26 cellular contexts compared by ENCODE assay signal in genomic region chr5:173027905-173028304, GRCh38. TPM values are rescaled to one million over a fixed set of nuclear protein-coding genes. Genes with fewer than 3 reads are reported as not detected.
DNase-seq lines count a peak whose midpoint lies in the region; ATAC-seq, FAIRE-seq and TF ChIP-seq lines count a peak whose summit lies in the region.
"Had no signal": no experiment of that assay in that cellular context is flagged by ENCODE, and none has a peak within 500 bp of the region (broad histone marks: within the 10 kb centered on the region; RNA-seq: fewer than 3 reads in every experiment).

No MANE protein-coding gene starts in this region.

- H3K27ac Mint-ChIP-seq in activated CD8-positive, alpha-beta T cell treated with anti-CD3 and anti-CD28 coated beads for 36 hours = peak overlapping the region; percentile 3
- H3K27ac Mint-ChIP-seq in activated CD8-positive, alpha-beta T cell treated with anti-CD3 and anti-CD28 coated beads, Interleukin-2, amount 10 ng/mL, durations not matched to agents 7 days and 5 days = no peak overlapping the region
- 0 out of 2 replicates have a peak overlapping the region, but pooled peaks have one; percentile 27 for H3K27ac Mint-ChIP-seq in HFFc6
- H3K27ac Mint-ChIP-seq: activated CD8-positive, alpha-beta memory T cell treated with anti-CD3 and anti-CD28 coated beads, Interleukin-2, amount 10 ng/mL, durations not matched to agents 7 days and 5 days; natural killer cell; T-helper 1 cell treated with Interleukin-12 subunit alpha and Interleukin-12 subunit beta and Interleukin-4 antibody, amounts not matched to agents 30 μg/mL and 1 μg/mL, for 36 hours had no signal

- 71 to 84% (median 78%) methylated on average over 7 of the region's 7 CpGs for WGBS in spleen, 5 donors

- no peaks in the 10 kb centered on the region for H3K9me1 ChIP-seq in endothelial cell of umbilical vein (replicated peaks; ENCODE audit: control insufficient read depth, extremely low read depth, insufficient read depth, low read length)

- no peak overlapping the region for H3K4me2 ChIP-seq in endothelial cell of umbilical vein (ENCODE audit: insufficient read depth, low read length)
- H3K4me2 ChIP-seq: hepatocyte had no signal

- no peak for TF ChIP-seq CTCF in activated CD8-positive, alpha-beta T cell treated with anti-CD3 and anti-CD28 coated beads for 36 hours (IDR thresholded peaks at IDR 0.05)
- TF ChIP-seq CTCF in HFFc6 (IDR thresholded peaks at IDR 0.05) = no peak
- TF ChIP-seq CTCF in endothelial cell of umbilical vein (IDR thresholded peaks at IDR 0.05; ENCODE audit: extremely low read depth in 1 of 2, insufficient read depth in 1 of 2, low read depth in 1 of 2, low read length in 2 of 2) = no peak
- no peak for TF ChIP-seq CTCF in spleen (IDR thresholded peaks at IDR 0.05 in 8 of 11, conservative IDR thresholded peaks at IDR 0.05 in 3 of 11)

- H3K27me3 ChIP-seq in endothelial cell of umbilical vein (ENCODE audit: control insufficient read depth in 2 of 2, insufficient read depth in 2 of 2, low read length in 2 of 2) (no peaks in the 10 kb centered on the region), spleen (replicated peaks in 1 of 7) (no peaks in the 10 kb centered on the region)
- H3K27me3 ChIP-seq: hepatocyte had no signal

- no TSS peak for BruUV-seq in endothelial cell of umbilical vein (replicated peaks; lab: Mats Ljungman, UMichigan)

- H3K9me3 ChIP-seq in endothelial cell of umbilical vein (replicated peaks; ENCODE audit: control insufficient read depth, insufficient read depth, low read length) (no peaks in the 10 kb centered on the region), spleen (no peaks in the 10 kb centered on the region)
- H3K9me3 ChIP-seq: lower lobe of right lung had no signal

- no peak overlapping the region for H3K4me3 Mint-ChIP-seq in activated CD8-positive, alpha-beta T cell treated with anti-CD3 and anti-CD28 coated beads for 36 hours
- no peak overlapping the region for H3K4me3 Mint-ChIP-seq in activated CD8-positive, alpha-beta T cell treated with anti-CD3 and anti-CD28 coated beads, Interleukin-2, amount 10 ng/mL, durations not matched to agents 7 days and 5 days
- no peak overlapping the region for H3K4me3 Mint-ChIP-seq in HFFc6
- H3K4me3 Mint-ChIP-seq: activated CD8-positive, alpha-beta memory T cell treated with anti-CD3 and anti-CD28 coated beads, Interleukin-2, amount 10 ng/mL, durations not matched to agents 7 days and 5 days; natural killer cell; T-helper 1 cell treated with Interleukin-12 subunit alpha and Interleukin-12 subunit beta and Interleukin-4 antibody, amounts not matched to agents 30 μg/mL and 1 μg/mL, for 36 hours had no signal

- no peaks in the 10 kb centered on the region for H3K4me1 Mint-ChIP-seq in activated CD8-positive, alpha-beta T cell treated with anti-CD3 and anti-CD28 coated beads for 36 hours (ENCODE audit: low read depth)
- H3K4me1 Mint-ChIP-seq in activated CD8-positive, alpha-beta T cell treated with anti-CD3 and anti-CD28 coated beads, Interleukin-2, amount 10 ng/mL, durations not matched to agents 7 days and 5 days (ENCODE audit: low read depth) = no peaks in the 10 kb centered on the region
- no peaks in the 10 kb centered on the region for H3K4me1 Mint-ChIP-seq in HFFc6 (ENCODE audit: low read depth)

- H3K27ac ChIP-seq in endothelial cell of umbilical vein (ENCODE audit: insufficient read depth, low read depth, low read length) (no peak overlapping the region), spleen (peak overlapping the region in 5 of 8 donors; percentile 55 to 85 (median 80))
- H3K27ac ChIP-seq: hepatocyte had no signal

- H3K79me2 ChIP-seq in endothelial cell of umbilical vein (ENCODE audit: control insufficient read depth, insufficient read depth, low read length) = peaks cover 26% of the 10 kb centered on the region

- POLR2A ChIA-PET in activated CD8-positive, alpha-beta T cell treated with anti-CD3 and anti-CD28 coated beads for 36 hours (lab: Charles Lee) = interaction anchor here (0.7 kb wide), 1 partner anchor 119 kb away, joined by 3 read pairs; no protein-coding TSS in a partner anchor
- POLR2A ChIA-PET in activated CD8-positive, alpha-beta T cell treated with anti-CD3 and anti-CD28 coated beads, Interleukin-2, amount 10 ng/mL, durations not matched to agents 7 days and 5 days (lab: Charles Lee) = no interaction called here
- POLR2A ChIA-PET in endothelial cell of umbilical vein (lab: Charles Lee) = no interaction called here

- H3K36me3 ChIP-seq in endothelial cell of umbilical vein (ENCODE audit: control insufficient read depth in 2 of 2, extremely low read depth in 1 of 2, insufficient read depth in 2 of 2, low read length in 2 of 2) (peaks cover 0 to under 1% of the 10 kb centered on the region in 2 experiments), spleen (peaks cover 0 to 45% (median 5%) of the 10 kb centered on the region in 6 donors)

- no peaks in the 10 kb centered on the region for H3K27me3 Mint-ChIP-seq in activated CD8-positive, alpha-beta T cell treated with anti-CD3 and anti-CD28 coated beads for 36 hours
- no peaks in the 10 kb centered on the region for H3K27me3 Mint-ChIP-seq in activated CD8-positive, alpha-beta T cell treated with anti-CD3 and anti-CD28 coated beads, Interleukin-2, amount 10 ng/mL, durations not matched to agents 7 days and 5 days (ENCODE audit: low read depth)
- peaks cover 2% of the 10 kb centered on the region; the same call in 1 of the 2 replicates for H3K27me3 Mint-ChIP-seq in HFFc6 (ENCODE audit: insufficient read depth)
- H3K27me3 Mint-ChIP-seq: activated CD8-positive, alpha-beta memory T cell treated with anti-CD3 and anti-CD28 coated beads, Interleukin-2, amount 10 ng/mL, durations not matched to agents 7 days and 5 days had no signal

- H3K36me3 Mint-ChIP-seq in activated CD8-positive, alpha-beta T cell treated with anti-CD3 and anti-CD28 coated beads for 36 hours (ENCODE audit: low read depth) = peaks cover 8% of the 10 kb centered on the region
- peaks cover 16% of the 10 kb centered on the region for H3K36me3 Mint-ChIP-seq in activated CD8-positive, alpha-beta T cell treated with anti-CD3 and anti-CD28 coated beads, Interleukin-2, amount 10 ng/mL, durations not matched to agents 7 days and 5 days (ENCODE audit: low read depth)
- peaks cover 4% of the 10 kb centered on the region; the same call in 1 of the 2 replicates for H3K36me3 Mint-ChIP-seq in HFFc6 (ENCODE audit: low read depth)
- H3K36me3 Mint-ChIP-seq: natural killer cell had no signal

- H3K9me3 Mint-ChIP-seq in activated CD8-positive, alpha-beta T cell treated with anti-CD3 and anti-CD28 coated beads for 36 hours = no peaks in the 10 kb centered on the region
- no peaks in the 10 kb centered on the region for H3K9me3 Mint-ChIP-seq in activated CD8-positive, alpha-beta T cell treated with anti-CD3 and anti-CD28 coated beads, Interleukin-2, amount 10 ng/mL, durations not matched to agents 7 days and 5 days (ENCODE audit: insufficient read depth)
- no peaks in the 10 kb centered on the region for H3K9me3 Mint-ChIP-seq in HFFc6
- H3K9me3 Mint-ChIP-seq: natural killer cell; T-helper 1 cell treated with Interleukin-12 subunit alpha and Interleukin-12 subunit beta and Interleukin-4 antibody, amounts not matched to agents 30 μg/mL and 1 μg/mL, for 36 hours had no signal

- intact Hi-C loops in activated CD8-positive, alpha-beta T cell treated with anti-CD3 and anti-CD28 coated beads for 36 hours (cut with micrococcal nuclease) = no loop called here
- intact Hi-C loops in endothelial cell of umbilical vein (cut with micrococcal nuclease) = loop anchor here (2.0 kb wide), 1 partner anchor 29 kb away; the partner anchor contains the start of gene CREBRF
- intact Hi-C loops in spleen (cut with DNase I; ENCODE audit: low total_unique reads) = no loop called here

- CTCF ChIA-PET in activated CD8-positive, alpha-beta T cell treated with anti-CD3 and anti-CD28 coated beads for 36 hours (lab: Charles Lee) = no interaction called here
- CTCF ChIA-PET in activated CD8-positive, alpha-beta T cell treated with anti-CD3 and anti-CD28 coated beads, Interleukin-2, amount 10 ng/mL, durations not matched to agents 7 days and 5 days (lab: Charles Lee) = no interaction called here
- CTCF ChIA-PET in endothelial cell of umbilical vein (lab: Charles Lee) = no interaction called here

- H3K4me3 ChIP-seq in endothelial cell of umbilical vein (replicated peaks in 1 of 3; ENCODE audit: insufficient read depth in 1 of 3, low read depth in 1 of 3, low read length in 3 of 3) (no peak overlapping the region), spleen (no peak overlapping the region)
- H3K4me3 ChIP-seq: hepatocyte, lower lobe of right lung had no signal

- H3K9ac ChIP-seq in endothelial cell of umbilical vein (replicated peaks; ENCODE audit: extremely low read depth, insufficient read depth, low read length) = no peak overlapping the region

- DNase-seq in activated CD8-positive, alpha-beta T cell treated with anti-CD3 and anti-CD28 coated beads for 36 hours = no peak
- no peak for DNase-seq in activated CD8-positive, alpha-beta T cell treated with anti-CD3 and anti-CD28 coated beads, Interleukin-2, amount 10 ng/mL, durations not matched to agents 7 days and 5 days
- DNase-seq in HFFc6 (no peak), endothelial cell of umbilical vein (ENCODE audit: low read depth, low spot score) (no peak), spleen (no peak), ecto neural progenitor cell (ENCODE audit: low spot score) (no peak)
- no peak for DNase-seq in activated CD8-positive, alpha-beta memory T cell treated with anti-CD3 and anti-CD28 coated beads, Interleukin-2, amount 50 U/mL, for 48 hours
- DNase-seq: activated CD4-positive, alpha-beta T cell treated with anti-CD3 and anti-CD28 coated beads for 1 hour; activated CD8-positive, alpha-beta memory T cell treated with anti-CD3 and anti-CD28 coated beads, Interleukin-2, amount 10 ng/mL, durations not matched to agents 7 days and 5 days; activated naive CD4-positive, alpha-beta T cell treated with anti-CD3 and anti-CD28 coated beads, Interleukin-2, amount 50 U/mL, for 16 hours; activated T-cell treated with anti-CD3 and anti-CD28 coated beads, Interleukin-2, amount 50 U/mL, for 48 hours; amygdala; HCEC 1CT; Kasumi-1; kidney glomerular epithelial cell; lower lobe of right lung; natural killer cell; NCI-H1417; NCI-H2029; NCI-H510A treated with DMSO at 0.1 percent for 48 hours; stimulated activated naive CD4-positive, alpha-beta T cell had no signal

- no peak overlapping the region for H2AFZ ChIP-seq in endothelial cell of umbilical vein (ENCODE audit: low read depth, low read length)
- H2AFZ ChIP-seq: hepatocyte had no signal

- peak; percentile 42 for FAIRE-seq in endothelial cell of umbilical vein (lab: Jason Lieb, UNC)
- FAIRE-seq: GM12892, urothelium cell line had no signal

- ATAC-seq in activated CD8-positive, alpha-beta T cell treated with anti-CD3 and anti-CD28 coated beads for 36 hours = no peak
- ATAC-seq in activated CD8-positive, alpha-beta T cell treated with anti-CD3 and anti-CD28 coated beads, Interleukin-2, amount 10 ng/mL, durations not matched to agents 7 days and 5 days = no peak
- no peak for ATAC-seq in GM19463 (IDR thresholded peaks at IDR 0.05; ENCODE audit: unreplicated experiment)
- ATAC-seq: activated CD8-positive, alpha-beta memory T cell treated with anti-CD3 and anti-CD28 coated beads, Interleukin-2, amount 10 ng/mL, durations not matched to agents 7 days and 5 days; lower lobe of right lung; natural killer cell had no signal

- TF ChIP-seq POLR2A in endothelial cell of umbilical vein (IDR thresholded peaks at IDR 0.05; ENCODE audit: low read depth, low read length) = no peak
- no peak for TF ChIP-seq POLR2A in spleen (IDR thresholded peaks at IDR 0.05)

- dilution Hi-C loops in endothelial cell of umbilical vein (cut with MboI; ENCODE audit: extremely low pct_ligation_motif_present, low sequenced_read_pairs) = no loop called here

- H3K4me1 ChIP-seq in endothelial cell of umbilical vein (ENCODE audit: control insufficient read depth, extremely low read depth, insufficient read depth, low read length) (peaks cover 26% of the 10 kb centered on the region), spleen (peaks cover 22 to 80% (median 41%) of the 10 kb centered on the region in 6 donors)

- no peaks in the 10 kb centered on the region for H4K20me1 ChIP-seq in endothelial cell of umbilical vein (replicated peaks; ENCODE audit: control insufficient read depth, extremely low read depth, insufficient read depth, low read length)

RNA-seq across cellular contexts. Expression of gene CREBRF, which starts 28.2 kb away (rescaled TPM):
- total RNA-seq in activated CD8-positive, alpha-beta T cell treated with anti-CD3 and anti-CD28 coated beads for 36 hours = 10 to 100 TPM in 1 of 2 experiments, 1 to 10 TPM in 1; 9.3 to 10.2 TPM
- 1 to 10 TPM; 8.7 to 10.0 TPM for total RNA-seq in activated CD8-positive, alpha-beta T cell treated with anti-CD3 and anti-CD28 coated beads, Interleukin-2, amount 10 ng/mL, durations not matched to agents 7 days and 5 days
- 10 to 100 TPM in 5 of 6 experiments, 1 to 10 TPM in 1; 8.7 to 15.3 (median 10.7) TPM for total RNA-seq in HFFc6 (2021; fragmentation: NEBNext Ultra II Directional; extraction: Animal tissue kit (Norgen Biotek cat#: 25700))
- total RNA-seq in endothelial cell of umbilical vein = 8.8 and 9.4 TPM in 2 replicates
- polyA plus RNA-seq in endothelial cell of umbilical vein = 1.7 and 2.7 TPM in 2 replicates
- 2.6 and 3.5 TPM in 2 replicates for polyA plus RNA-seq in endothelial cell of umbilical vein (2011; cell fraction: cytosol; rRNA removed)
- 19.1 and 20.5 TPM in 2 replicates for polyA plus RNA-seq in endothelial cell of umbilical vein (2011; cell fraction: nucleus; rRNA removed)
- 3.1 and 3.2 TPM in 2 replicates for polyA plus RNA-seq in endothelial cell of umbilical vein (2012)
- 19.8 and 24.7 TPM in 2 replicates for polyA minus RNA-seq in endothelial cell of umbilical vein
- 3.6 TPM for polyA minus RNA-seq in endothelial cell of umbilical vein (2011; cell fraction: cytosol; rRNA and poly(A)+ RNA removed)
- 28.2 and 28.6 TPM in 2 replicates for polyA minus RNA-seq in endothelial cell of umbilical vein (2011; cell fraction: nucleus; rRNA and poly(A)+ RNA removed)
- 10 to 100 TPM; 44.7 to 85.9 (median 58.7) TPM for total RNA-seq in spleen
- 1 to 10 TPM; 7.2 to 8.2 (median 7.3) TPM for polyA plus RNA-seq in spleen

RNA-seq across cellular contexts. Expression of gene ATP6V0E1, which starts 44.3 kb away (rescaled TPM):
- total RNA-seq in activated CD8-positive, alpha-beta T cell treated with anti-CD3 and anti-CD28 coated beads for 36 hours = 10 to 100 TPM; 68.0 to 79.8 TPM
- total RNA-seq in activated CD8-positive, alpha-beta T cell treated with anti-CD3 and anti-CD28 coated beads, Interleukin-2, amount 10 ng/mL, durations not matched to agents 7 days and 5 days = 100 to 1,000 TPM; 122 to 129 TPM
- 100 to 1,000 TPM; 462 to 606 (median 488) TPM for total RNA-seq in HFFc6 (2021; fragmentation: NEBNext Ultra II Directional; extraction: Animal tissue kit (Norgen Biotek cat#: 25700))
- total RNA-seq in endothelial cell of umbilical vein (217 and 222 TPM in 2 replicates), spleen (100 to 1,000 TPM; 185 to 221 (median 208) TPM)
- polyA plus RNA-seq in endothelial cell of umbilical vein (276 and 278 TPM in 2 replicates), spleen (100 to 1,000 TPM; 213 to 314 (median 298) TPM)
- 260 and 263 TPM in 2 replicates for polyA plus RNA-seq in endothelial cell of umbilical vein (2011; cell fraction: cytosol; rRNA removed)
- 72.0 and 81.7 TPM in 2 replicates for polyA plus RNA-seq in endothelial cell of umbilical vein (2011; cell fraction: nucleus; rRNA removed)
- polyA plus RNA-seq in endothelial cell of umbilical vein (2012) = 395 and 462 TPM in 2 replicates
- 420 and 442 TPM in 2 replicates for polyA minus RNA-seq in endothelial cell of umbilical vein
- 38.9 TPM for polyA minus RNA-seq in endothelial cell of umbilical vein (2011; cell fraction: cytosol; rRNA and poly(A)+ RNA removed)
- 40.5 and 54.7 TPM in 2 replicates for polyA minus RNA-seq in endothelial cell of umbilical vein (2011; cell fraction: nucleus; rRNA and poly(A)+ RNA removed)
